In genomic region chr17:49496183-49496865, GRCh38 we compare ENCODE assay signal across 8 cellular contexts. TPM values are rescaled to one million over a fixed set of nuclear protein-coding genes. Genes with fewer than 3 reads are reported as not detected.
DNase-seq lines count a peak whose midpoint lies in the region; ATAC-seq, FAIRE-seq and TF ChIP-seq lines count a peak whose summit lies in the region.

No MANE protein-coding gene starts in this region.

- H3K27me3 ChIP-seq in BLaER1 (peaks cover 57% of the 10 kb centered on the region), Peyer's patch (peaks cover 0 to 29% of the 10 kb centered on the region in 2 donors), neuronal stem cell (ENCODE audit: control insufficient read depth in 3 of 3, insufficient read depth in 3 of 3, low read depth in 1 of 3, low read length in 3 of 3) (peaks cover 11 to 91% (median 24%) of the 10 kb centered on the region in 3 experiments), stomach (peaks cover 0 to 85% (median 66%) of the 10 kb centered on the region in 3 donors)

- CTCF ChIA-PET in HEK293 (lab: Yijun Ruan, JAX), result interaction anchor here (0.6 to 4.5 kb wide), 25 partner anchors 9 to 503 kb away, joined by 3 to 59 read pairs (median 5); no protein-coding TSS in a partner anchor

- no peak overlapping the region for H2BK12ac ChIP-seq in neuronal stem cell (ENCODE audit: low read length)

- H2BK120ac ChIP-seq in neuronal stem cell (ENCODE audit: low read depth, low read length), result peak overlapping the region; percentile 65

- peak overlapping the region; percentile 100 for H3K4me2 ChIP-seq in BLaER1
- peak overlapping the region; percentile 98 for H3K4me2 ChIP-seq in neuronal stem cell (ENCODE audit: insufficient read depth, low read length, poor library complexity, severe bottlenecking)

- WGBS in neuronal stem cell (ENCODE audit: extremely low coverage in 2 of 2, insufficient read length in 2 of 2, insufficient replicate concordance in 1 of 2), 2 donors, result no CpG with 5 or more reads among the region's 85 CpGs
- 1 to 3% (median 1%) methylated on average over 24 to 85 of the region's 85 CpGs for WGBS in stomach, 5 donors

- peak overlapping the region; percentile 72 for H3K4me3 ChIP-seq in BLaER1
- peak overlapping the region; percentile 51 for H3K4me3 ChIP-seq in HEK293 (ENCODE audit: low read depth, low read length)
- peak overlapping the region; percentile 23 to 56 (median 54) for H3K4me3 ChIP-seq in Peyer's patch
- peak overlapping the region; percentile 37 to 92 for H3K4me3 ChIP-seq in neuronal stem cell (ENCODE audit: low read length in 2 of 2)
- H3K4me3 ChIP-seq in stomach, result peak overlapping the region; percentile 48 to 59 (median 54)

- no peak overlapping the region for H4K8ac ChIP-seq in neuronal stem cell (ENCODE audit: low read depth, low read length)

- peak; percentile 81 to 92 (median 85) for DNase-seq in Peyer's patch
- DNase-seq in activated gamma-delta T cell treated with Interleukin-2 at 50 U/mL for 16 hours, result peak; percentile 84
- DNase-seq in frontal cortex (ENCODE audit: low spot score in 2 of 2), result peak; percentile 87 to 88
- peak; percentile 80 for DNase-seq in neuronal stem cell (ENCODE audit: low spot score)
- peak; percentile 83 for DNase-seq in stomach

- TF ChIP-seq EP300 in stomach (IDR thresholded peaks at IDR 0.05), result no peak

- H3K9ac ChIP-seq in BLaER1 (peak overlapping the region; percentile 65), neuronal stem cell (ENCODE audit: low read depth, low read length, poor library complexity) (peak overlapping the region; percentile 86)

- peak; percentile 85 for TF ChIP-seq CTCF in HEK293 (tag by site-specific recombination; IDR thresholded peaks at IDR 0.05)
- TF ChIP-seq CTCF in Peyer's patch (IDR thresholded peaks at IDR 0.05), result peak; percentile 66 to 90 (median 77)
- TF ChIP-seq CTCF in stomach (IDR thresholded peaks at IDR 0.05), result peak in 5 of 7 experiments; percentile 46 to 92 (median 80)

- H4K91ac ChIP-seq in neuronal stem cell (ENCODE audit: low read depth, low read length, poor library complexity), result no peak overlapping the region

- H3K79me1 ChIP-seq in neuronal stem cell (ENCODE audit: low read depth, low read length), result peaks cover 2% of the 10 kb centered on the region

- peak overlapping the region; percentile 58 for H3K23ac ChIP-seq in neuronal stem cell (ENCODE audit: low read depth, low read length, poor library complexity)

- peaks cover 52% of the 10 kb centered on the region for H4K20me1 ChIP-seq in BLaER1

- no peak for FAIRE-seq in frontal cortex (lab: Jason Lieb, UNC)

- peak overlapping the region; percentile 97 for H3K14ac ChIP-seq in neuronal stem cell (ENCODE audit: low read length)

- POLR2A ChIA-PET in HEK293 (lab: Yijun Ruan, JAX), result interaction anchor here (0.5 to 4.5 kb wide), 5 partner anchors 11 to 80 kb away, joined by 3 to 32 read pairs (median 3); no protein-coding TSS in a partner anchor

- peak overlapping the region; percentile 94 for H2AK5ac ChIP-seq in neuronal stem cell (ENCODE audit: low read depth, low read length)

- no peak overlapping the region for H3K4ac ChIP-seq in neuronal stem cell (ENCODE audit: low read length)

- peak overlapping the region; percentile 45 for H2BK5ac ChIP-seq in neuronal stem cell (ENCODE audit: low read length)

- H2AFZ ChIP-seq in neuronal stem cell (ENCODE audit: low read length), result peak overlapping the region; percentile 93

- H3K27ac ChIP-seq in BLaER1 (no peak overlapping the region), HEK293 (ENCODE audit: extremely low read depth, low read depth, low read length) (peak overlapping the region; percentile 27; the same call in 1 of the 2 replicates), Peyer's patch (no peak overlapping the region), neuronal stem cell (replicated peaks; ENCODE audit: low read length) (no peak overlapping the region), stomach (peak overlapping the region in 1 of 5 donors; percentile 76)

- H3K18ac ChIP-seq in neuronal stem cell (ENCODE audit: low read length), result peak overlapping the region; percentile 95

- no peak for ATAC-seq in GM19324 (IDR thresholded peaks at IDR 0.05; ENCODE audit: low FRiP score, unreplicated experiment)

- TF ChIP-seq POLR2A in Peyer's patch (IDR thresholded peaks at IDR 0.05) (no peak), stomach (IDR thresholded peaks at IDR 0.05) (no peak)

- peaks cover 51% of the 10 kb centered on the region for H3K4me1 ChIP-seq in BLaER1
- peaks cover 13% of the 10 kb centered on the region for H3K4me1 ChIP-seq in HEK293 (ENCODE audit: control insufficient read depth, insufficient read depth, low read length)
- H3K4me1 ChIP-seq in Peyer's patch, result peaks cover 0 to 26% (median 26%) of the 10 kb centered on the region in 4 donors
- H3K4me1 ChIP-seq in neuronal stem cell (ENCODE audit: control insufficient read depth in 2 of 2, insufficient read depth in 1 of 2, low read depth in 1 of 2, low read length in 2 of 2), result peaks cover 12% of the 10 kb centered on the region in 2 donors
- peaks cover 30 to 39% (median 38%) of the 10 kb centered on the region in 4 donors for H3K4me1 ChIP-seq in stomach

- peak overlapping the region; percentile 91 for H2BK15ac ChIP-seq in neuronal stem cell (ENCODE audit: low read length)

- H3K36me3 ChIP-seq in BLaER1, result no peaks in the 10 kb centered on the region
- no peaks in the 10 kb centered on the region for H3K36me3 ChIP-seq in HEK293 (ENCODE audit: control insufficient read depth in 2 of 2, insufficient read depth in 1 of 2, low read length in 2 of 2)
- no peaks in the 10 kb centered on the region for H3K36me3 ChIP-seq in Peyer's patch
- no peaks in the 10 kb centered on the region for H3K36me3 ChIP-seq in neuronal stem cell (replicated peaks in 1 of 2; ENCODE audit: control insufficient read depth in 2 of 2, insufficient read depth in 2 of 2, low read length in 2 of 2)
- no peaks in the 10 kb centered on the region for H3K36me3 ChIP-seq in stomach

- intact Hi-C loops in stomach (cut with DNase I; ENCODE audit: low total_unique reads), result loop anchor here (5.0 kb wide), 1 partner anchor 61 kb away; no protein-coding TSS in a partner anchor

- H3K9me3 ChIP-seq in BLaER1 (no peaks in the 10 kb centered on the region), HEK293 (ENCODE audit: control insufficient read depth, insufficient read depth, low read depth, low read length) (no peaks in the 10 kb centered on the region), Peyer's patch (no peaks in the 10 kb centered on the region), neuronal stem cell (replicated peaks in 1 of 2; ENCODE audit: control insufficient read depth in 2 of 2, insufficient read depth in 1 of 2, low read depth in 1 of 2, low read length in 2 of 2) (no peaks in the 10 kb centered on the region), stomach (no peaks in the 10 kb centered on the region)

TF ChIP-seq in HEK293, 187 proteins besides CTCF, POLR2A, EP300 and RAD21 (continues in another document):
- TF ChIP-seq GLIS2 (tag by site-specific recombination; IDR thresholded peaks at IDR 0.05), result peak; percentile 56
- TF ChIP-seq ZNF501 (tag by site-specific recombination; IDR thresholded peaks at IDR 0.05), result no peak
- peak; percentile 10; the same call in 1 of the 2 replicates for TF ChIP-seq ZBTB6 (tag by site-specific recombination; IDR thresholded peaks at IDR 0.05)
- peak; percentile 31; the same call in 1 of the 2 replicates for TF ChIP-seq GLIS1 (tag by site-specific recombination; IDR thresholded peaks at IDR 0.05)
- no peak for TF ChIP-seq ZBTB21 (tag by site-specific recombination; IDR thresholded peaks at IDR 0.05)
- TF ChIP-seq ZNF335 (tag by site-specific recombination; conservative IDR thresholded peaks at IDR 0.05), result peak; percentile 66; the same call in 1 of the 2 replicates
- TF ChIP-seq ZNF202 (tag by site-specific recombination; IDR thresholded peaks at IDR 0.05; ENCODE audit: borderline replicate concordance), result no peak
- TF ChIP-seq ZNF600 (tag by site-specific recombination; IDR thresholded peaks at IDR 0.05), result 0 out of 2 replicates have a peak, but pooled peaks have one; percentile 7
- TF ChIP-seq ZNF521 (tag by site-specific recombination; IDR thresholded peaks at IDR 0.05), result no peak
- no peak for TF ChIP-seq ZNF624 (tag by site-specific recombination; IDR thresholded peaks at IDR 0.05)
- TF ChIP-seq ZBTB8A (tag by site-specific recombination; IDR thresholded peaks at IDR 0.05), result peak; percentile 70
- peak; percentile 81 for TF ChIP-seq ZNF2 (tag by site-specific recombination; IDR thresholded peaks at IDR 0.05)
- TF ChIP-seq ZNF266 (tag by site-specific recombination; IDR thresholded peaks at IDR 0.05; ENCODE audit: low read depth), result no peak
- no peak for TF ChIP-seq ZNF701 (tag by site-specific recombination; IDR thresholded peaks at IDR 0.05)
- TF ChIP-seq ZSCAN18 (tag by site-specific recombination; IDR thresholded peaks at IDR 0.05), result no peak
- peak; percentile 79; the same call in 1 of the 2 replicates for TF ChIP-seq ZNF561 (tag by site-specific recombination; IDR thresholded peaks at IDR 0.05; ENCODE audit: borderline replicate concordance)
- 0 out of 2 replicates have a peak, but pooled peaks have one; percentile 22 for TF ChIP-seq YY1 (tag by site-specific recombination; IDR thresholded peaks at IDR 0.05)

RNA-seq across cellular contexts. Expression of gene NGFR, which starts 1.2 kb away (rescaled TPM):
- total RNA-seq in Peyer's patch, result 1 to 10 TPM in 2 of 4 donors, under 1 TPM in 1, not detected in 1; 0.70 to 1.9 (median 1.5) TPM
- total RNA-seq in frontal cortex, result 3.3 TPM
- polyA plus RNA-seq in neuronal stem cell (2013, experiment 1 of 2), result 29.4 TPM
- 29.5 TPM for polyA plus RNA-seq in neuronal stem cell (2013, experiment 2 of 2)
- 1 to 10 TPM in 4 of 5 donors, not detected in 1; 1.9 to 6.6 (median 4.3) TPM for total RNA-seq in stomach
- polyA plus RNA-seq in stomach, result 1 to 10 TPM; 1.1 to 4.0 (median 1.5) TPM
